In the genomic region with DNA sequence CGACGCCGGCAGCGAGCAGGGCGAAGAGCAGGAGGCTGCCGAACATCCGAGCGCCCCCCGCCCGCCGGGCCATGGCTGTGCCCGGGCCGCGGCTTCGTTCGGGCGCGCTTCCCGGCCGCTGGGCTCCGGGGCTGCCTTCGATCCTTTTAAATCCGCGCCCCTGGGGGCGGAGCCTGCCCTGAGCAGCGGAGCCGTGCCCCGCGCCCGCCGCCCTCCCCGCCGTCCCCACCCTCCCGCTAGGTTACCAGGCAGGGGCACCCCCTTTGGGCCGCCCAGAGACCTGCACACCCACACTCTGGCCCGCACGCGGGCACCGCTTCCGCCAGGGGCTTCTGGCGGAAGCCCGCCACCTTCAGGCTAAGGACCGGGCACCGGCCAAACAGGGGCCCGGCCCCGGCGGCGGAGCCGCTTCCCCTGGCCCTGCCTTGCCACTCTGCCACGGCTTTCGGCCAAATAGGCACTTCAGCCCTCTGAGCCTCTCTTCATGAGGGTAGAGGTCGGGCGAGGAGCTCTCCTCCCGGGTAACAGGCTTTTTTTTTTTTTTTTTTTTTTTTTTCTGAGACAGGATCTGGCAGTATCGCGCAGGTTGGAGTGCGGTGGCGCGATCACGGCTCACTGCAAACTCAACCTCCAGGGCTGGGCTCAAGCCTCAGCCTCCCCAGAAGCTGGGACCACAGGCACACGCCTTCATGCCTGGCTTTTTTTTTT, we compare ENCODE assay signal across 1 cellular context.
TF ChIP-seq lines count a peak whose summit lies in the region.

A gene with protein sequence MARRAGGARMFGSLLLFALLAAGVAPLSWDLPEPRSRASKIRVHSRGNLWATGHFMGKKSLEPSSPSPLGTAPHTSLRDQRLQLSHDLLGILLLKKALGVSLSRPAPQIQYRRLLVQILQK (minus strand): TSS at position 120 of the 708 bp plus-strand sequence. CDS start 47 bp downstream, at position 73.

TF ChIP-seq in HepG2, 621 proteins besides CTCF, POLR2A, EP300 and RAD21 (continued from another document and continues in another):
- TF ChIP-seq, protein P1, sequence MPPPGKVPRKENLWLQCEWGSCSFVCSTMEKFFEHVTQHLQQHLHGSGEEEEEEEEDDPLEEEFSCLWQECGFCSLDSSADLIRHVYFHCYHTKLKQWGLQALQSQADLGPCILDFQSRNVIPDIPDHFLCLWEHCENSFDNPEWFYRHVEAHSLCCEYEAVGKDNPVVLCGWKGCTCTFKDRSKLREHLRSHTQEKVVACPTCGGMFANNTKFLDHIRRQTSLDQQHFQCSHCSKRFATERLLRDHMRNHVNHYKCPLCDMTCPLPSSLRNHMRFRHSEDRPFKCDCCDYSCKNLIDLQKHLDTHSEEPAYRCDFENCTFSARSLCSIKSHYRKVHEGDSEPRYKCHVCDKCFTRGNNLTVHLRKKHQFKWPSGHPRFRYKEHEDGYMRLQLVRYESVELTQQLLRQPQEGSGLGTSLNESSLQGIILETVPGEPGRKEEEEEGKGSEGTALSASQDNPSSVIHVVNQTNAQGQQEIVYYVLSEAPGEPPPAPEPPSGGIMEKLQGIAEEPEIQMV (CRISPR knock-in tag; IDR thresholded peaks at IDR 0.05; ENCODE audit: low read depth), result no peak
- TF ChIP-seq THAP11 (CRISPR knock-in tag; IDR thresholded peaks at IDR 0.05) (peak; percentile 58), ZNF530 (CRISPR knock-in tag; IDR thresholded peaks at IDR 0.05; ENCODE audit: low read depth) (no peak), GABPB1 (CRISPR knock-in tag; IDR thresholded peaks at IDR 0.05) (peak; percentile 83), ETV6 (CRISPR knock-in tag; conservative IDR thresholded peaks at IDR 0.05) (no peak), PHF8 (CRISPR knock-in tag; IDR thresholded peaks at IDR 0.05) (peak; percentile 48; the same call in 1 of the 2 replicates), ZNF563 (CRISPR knock-in tag; IDR thresholded peaks at IDR 0.05) (0 out of 2 replicates have a peak, but pooled peaks have one; percentile 41), CEBPB (IDR thresholded peaks at IDR 0.05; ENCODE audit: borderline replicate concordance, low read depth, low read length) (no peak), ZNF446 (CRISPR knock-in tag; IDR thresholded peaks at IDR 0.05) (0 out of 2 replicates have a peak, but pooled peaks have one; percentile 56), TP53 (CRISPR knock-in tag; conservative IDR thresholded peaks at IDR 0.05) (no peak), RFX1 (IDR thresholded peaks at IDR 0.05) (no peak), ZNF75D (CRISPR knock-in tag; IDR thresholded peaks at IDR 0.05; ENCODE audit: borderline replicate concordance) (no peak), ZBTB1 (CRISPR knock-in tag; IDR thresholded peaks at IDR 0.05; ENCODE audit: borderline replicate concordance) (no peak), RXRA (CRISPR knock-in tag; IDR thresholded peaks at IDR 0.05) (no peak), AKAP8 (CRISPR knock-in tag; IDR thresholded peaks at IDR 0.05) (peak; percentile 66; the same call in 1 of the 2 replicates), ZNF30 (CRISPR knock-in tag; IDR thresholded peaks at IDR 0.05) (no peak), HNRNPL (IDR thresholded peaks at IDR 0.05; ENCODE audit: low read depth, low read length) (peak; percentile 95), ZNF879 (CRISPR knock-in tag; IDR thresholded peaks at IDR 0.05) (no peak), MAFG (CRISPR knock-in tag; IDR thresholded peaks at IDR 0.05) (no peak), ZNF839 (CRISPR knock-in tag; IDR thresholded peaks at IDR 0.05; ENCODE audit: borderline replicate concordance) (no peak), HNRNPK (IDR thresholded peaks at IDR 0.05; ENCODE audit: low read depth, low read length, poor library complexity, severe bottlenecking) (no peak)
- TF ChIP-seq, protein P2, sequence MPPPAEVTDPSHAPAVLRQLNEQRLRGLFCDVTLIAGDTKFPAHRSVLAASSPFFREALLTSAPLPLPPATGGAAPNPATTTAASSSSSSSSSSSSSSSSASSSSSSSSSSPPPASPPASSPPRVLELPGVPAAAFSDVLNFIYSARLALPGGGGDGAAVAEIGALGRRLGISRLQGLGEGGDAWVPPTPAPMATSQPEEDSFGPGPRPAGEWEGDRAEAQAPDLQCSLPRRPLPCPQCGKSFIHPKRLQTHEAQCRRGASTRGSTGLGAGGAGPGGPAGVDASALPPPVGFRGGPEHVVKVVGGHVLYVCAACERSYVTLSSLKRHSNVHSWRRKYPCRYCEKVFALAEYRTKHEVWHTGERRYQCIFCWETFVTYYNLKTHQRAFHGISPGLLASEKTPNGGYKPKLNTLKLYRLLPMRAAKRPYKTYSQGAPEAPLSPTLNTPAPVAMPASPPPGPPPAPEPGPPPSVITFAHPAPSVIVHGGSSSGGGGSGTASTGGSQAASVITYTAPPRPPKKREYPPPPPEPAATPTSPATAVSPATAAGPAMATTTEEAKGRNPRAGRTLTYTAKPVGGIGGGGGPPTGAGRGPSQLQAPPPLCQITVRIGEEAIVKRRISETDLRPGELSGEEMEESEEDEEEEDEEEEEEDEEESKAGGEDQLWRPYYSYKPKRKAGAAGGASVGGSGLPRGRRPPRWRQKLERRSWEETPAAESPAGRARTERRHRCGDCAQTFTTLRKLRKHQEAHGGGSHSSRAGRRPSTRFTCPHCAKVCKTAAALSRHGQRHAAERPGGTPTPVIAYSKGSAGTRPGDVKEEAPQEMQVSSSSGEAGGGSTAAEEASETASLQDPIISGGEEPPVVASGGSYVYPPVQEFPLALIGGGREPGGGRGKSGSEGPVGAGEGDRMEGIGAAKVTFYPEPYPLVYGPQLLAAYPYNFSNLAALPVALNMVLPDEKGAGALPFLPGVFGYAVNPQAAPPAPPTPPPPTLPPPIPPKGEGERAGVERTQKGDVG (CRISPR knock-in tag; IDR thresholded peaks at IDR 0.05; ENCODE audit: borderline replicate concordance), result no peak
- TF ChIP-seq, protein P3, sequence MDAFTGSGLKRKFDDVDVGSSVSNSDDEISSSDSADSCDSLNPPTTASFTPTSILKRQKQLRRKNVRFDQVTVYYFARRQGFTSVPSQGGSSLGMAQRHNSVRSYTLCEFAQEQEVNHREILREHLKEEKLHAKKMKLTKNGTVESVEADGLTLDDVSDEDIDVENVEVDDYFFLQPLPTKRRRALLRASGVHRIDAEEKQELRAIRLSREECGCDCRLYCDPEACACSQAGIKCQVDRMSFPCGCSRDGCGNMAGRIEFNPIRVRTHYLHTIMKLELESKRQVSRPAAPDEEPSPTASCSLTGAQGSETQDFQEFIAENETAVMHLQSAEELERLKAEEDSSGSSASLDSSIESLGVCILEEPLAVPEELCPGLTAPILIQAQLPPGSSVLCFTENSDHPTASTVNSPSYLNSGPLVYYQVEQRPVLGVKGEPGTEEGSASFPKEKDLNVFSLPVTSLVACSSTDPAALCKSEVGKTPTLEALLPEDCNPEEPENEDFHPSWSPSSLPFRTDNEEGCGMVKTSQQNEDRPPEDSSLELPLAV (CRISPR knock-in tag; conservative IDR thresholded peaks at IDR 0.05; ENCODE audit: low read depth), result no peak
- TF ChIP-seq, protein P4, sequence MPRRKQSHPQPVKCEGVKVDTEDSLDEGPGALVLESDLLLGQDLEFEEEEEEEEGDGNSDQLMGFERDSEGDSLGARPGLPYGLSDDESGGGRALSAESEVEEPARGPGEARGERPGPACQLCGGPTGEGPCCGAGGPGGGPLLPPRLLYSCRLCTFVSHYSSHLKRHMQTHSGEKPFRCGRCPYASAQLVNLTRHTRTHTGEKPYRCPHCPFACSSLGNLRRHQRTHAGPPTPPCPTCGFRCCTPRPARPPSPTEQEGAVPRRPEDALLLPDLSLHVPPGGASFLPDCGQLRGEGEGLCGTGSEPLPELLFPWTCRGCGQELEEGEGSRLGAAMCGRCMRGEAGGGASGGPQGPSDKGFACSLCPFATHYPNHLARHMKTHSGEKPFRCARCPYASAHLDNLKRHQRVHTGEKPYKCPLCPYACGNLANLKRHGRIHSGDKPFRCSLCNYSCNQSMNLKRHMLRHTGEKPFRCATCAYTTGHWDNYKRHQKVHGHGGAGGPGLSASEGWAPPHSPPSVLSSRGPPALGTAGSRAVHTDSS (CRISPR knock-in tag; conservative IDR thresholded peaks at IDR 0.05), result no peak
- TF ChIP-seq, protein P5, sequence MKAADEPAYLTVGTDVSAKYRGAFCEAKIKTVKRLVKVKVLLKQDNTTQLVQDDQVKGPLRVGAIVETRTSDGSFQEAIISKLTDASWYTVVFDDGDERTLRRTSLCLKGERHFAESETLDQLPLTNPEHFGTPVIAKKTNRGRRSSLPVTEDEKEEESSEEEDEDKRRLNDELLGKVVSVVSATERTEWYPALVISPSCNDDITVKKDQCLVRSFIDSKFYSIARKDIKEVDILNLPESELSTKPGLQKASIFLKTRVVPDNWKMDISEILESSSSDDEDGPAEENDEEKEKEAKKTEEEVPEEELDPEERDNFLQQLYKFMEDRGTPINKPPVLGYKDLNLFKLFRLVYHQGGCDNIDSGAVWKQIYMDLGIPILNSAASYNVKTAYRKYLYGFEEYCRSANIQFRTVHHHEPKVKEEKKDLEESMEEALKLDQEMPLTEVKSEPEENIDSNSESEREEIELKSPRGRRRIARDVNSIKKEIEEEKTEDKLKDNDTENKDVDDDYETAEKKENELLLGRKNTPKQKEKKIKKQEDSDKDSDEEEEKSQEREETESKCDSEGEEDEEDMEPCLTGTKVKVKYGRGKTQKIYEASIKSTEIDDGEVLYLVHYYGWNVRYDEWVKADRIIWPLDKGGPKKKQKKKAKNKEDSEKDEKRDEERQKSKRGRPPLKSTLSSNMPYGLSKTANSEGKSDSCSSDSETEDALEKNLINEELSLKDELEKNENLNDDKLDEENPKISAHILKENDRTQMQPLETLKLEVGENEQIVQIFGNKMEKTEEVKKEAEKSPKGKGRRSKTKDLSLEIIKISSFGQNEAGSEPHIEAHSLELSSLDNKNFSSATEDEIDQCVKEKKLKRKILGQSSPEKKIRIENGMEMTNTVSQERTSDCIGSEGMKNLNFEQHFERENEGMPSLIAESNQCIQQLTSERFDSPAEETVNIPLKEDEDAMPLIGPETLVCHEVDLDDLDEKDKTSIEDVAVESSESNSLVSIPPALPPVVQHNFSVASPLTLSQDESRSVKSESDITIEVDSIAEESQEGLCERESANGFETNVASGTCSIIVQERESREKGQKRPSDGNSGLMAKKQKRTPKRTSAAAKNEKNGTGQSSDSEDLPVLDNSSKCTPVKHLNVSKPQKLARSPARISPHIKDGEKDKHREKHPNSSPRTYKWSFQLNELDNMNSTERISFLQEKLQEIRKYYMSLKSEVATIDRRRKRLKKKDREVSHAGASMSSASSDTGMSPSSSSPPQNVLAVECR (CRISPR knock-in tag; IDR thresholded peaks at IDR 0.05; ENCODE audit: borderline replicate concordance), result peak; percentile 48; the same call in 1 of the 2 replicates
- TF ChIP-seq, protein P6, sequence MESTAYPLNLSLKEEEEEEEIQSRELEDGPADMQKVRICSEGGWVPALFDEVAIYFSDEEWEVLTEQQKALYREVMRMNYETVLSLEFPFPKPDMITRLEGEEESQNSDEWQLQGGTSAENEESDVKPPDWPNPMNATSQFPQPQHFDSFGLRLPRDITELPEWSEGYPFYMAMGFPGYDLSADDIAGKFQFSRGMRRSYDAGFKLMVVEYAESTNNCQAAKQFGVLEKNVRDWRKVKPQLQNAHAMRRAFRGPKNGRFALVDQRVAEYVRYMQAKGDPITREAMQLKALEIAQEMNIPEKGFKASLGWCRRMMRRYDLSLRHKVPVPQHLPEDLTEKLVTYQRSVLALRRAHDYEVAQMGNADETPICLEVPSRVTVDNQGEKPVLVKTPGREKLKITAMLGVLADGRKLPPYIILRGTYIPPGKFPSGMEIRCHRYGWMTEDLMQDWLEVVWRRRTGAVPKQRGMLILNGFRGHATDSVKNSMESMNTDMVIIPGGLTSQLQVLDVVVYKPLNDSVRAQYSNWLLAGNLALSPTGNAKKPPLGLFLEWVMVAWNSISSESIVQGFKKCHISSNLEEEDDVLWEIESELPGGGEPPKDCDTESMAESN (CRISPR knock-in tag; conservative IDR thresholded peaks at IDR 0.05), result no peak
- TF ChIP-seq, protein P7, sequence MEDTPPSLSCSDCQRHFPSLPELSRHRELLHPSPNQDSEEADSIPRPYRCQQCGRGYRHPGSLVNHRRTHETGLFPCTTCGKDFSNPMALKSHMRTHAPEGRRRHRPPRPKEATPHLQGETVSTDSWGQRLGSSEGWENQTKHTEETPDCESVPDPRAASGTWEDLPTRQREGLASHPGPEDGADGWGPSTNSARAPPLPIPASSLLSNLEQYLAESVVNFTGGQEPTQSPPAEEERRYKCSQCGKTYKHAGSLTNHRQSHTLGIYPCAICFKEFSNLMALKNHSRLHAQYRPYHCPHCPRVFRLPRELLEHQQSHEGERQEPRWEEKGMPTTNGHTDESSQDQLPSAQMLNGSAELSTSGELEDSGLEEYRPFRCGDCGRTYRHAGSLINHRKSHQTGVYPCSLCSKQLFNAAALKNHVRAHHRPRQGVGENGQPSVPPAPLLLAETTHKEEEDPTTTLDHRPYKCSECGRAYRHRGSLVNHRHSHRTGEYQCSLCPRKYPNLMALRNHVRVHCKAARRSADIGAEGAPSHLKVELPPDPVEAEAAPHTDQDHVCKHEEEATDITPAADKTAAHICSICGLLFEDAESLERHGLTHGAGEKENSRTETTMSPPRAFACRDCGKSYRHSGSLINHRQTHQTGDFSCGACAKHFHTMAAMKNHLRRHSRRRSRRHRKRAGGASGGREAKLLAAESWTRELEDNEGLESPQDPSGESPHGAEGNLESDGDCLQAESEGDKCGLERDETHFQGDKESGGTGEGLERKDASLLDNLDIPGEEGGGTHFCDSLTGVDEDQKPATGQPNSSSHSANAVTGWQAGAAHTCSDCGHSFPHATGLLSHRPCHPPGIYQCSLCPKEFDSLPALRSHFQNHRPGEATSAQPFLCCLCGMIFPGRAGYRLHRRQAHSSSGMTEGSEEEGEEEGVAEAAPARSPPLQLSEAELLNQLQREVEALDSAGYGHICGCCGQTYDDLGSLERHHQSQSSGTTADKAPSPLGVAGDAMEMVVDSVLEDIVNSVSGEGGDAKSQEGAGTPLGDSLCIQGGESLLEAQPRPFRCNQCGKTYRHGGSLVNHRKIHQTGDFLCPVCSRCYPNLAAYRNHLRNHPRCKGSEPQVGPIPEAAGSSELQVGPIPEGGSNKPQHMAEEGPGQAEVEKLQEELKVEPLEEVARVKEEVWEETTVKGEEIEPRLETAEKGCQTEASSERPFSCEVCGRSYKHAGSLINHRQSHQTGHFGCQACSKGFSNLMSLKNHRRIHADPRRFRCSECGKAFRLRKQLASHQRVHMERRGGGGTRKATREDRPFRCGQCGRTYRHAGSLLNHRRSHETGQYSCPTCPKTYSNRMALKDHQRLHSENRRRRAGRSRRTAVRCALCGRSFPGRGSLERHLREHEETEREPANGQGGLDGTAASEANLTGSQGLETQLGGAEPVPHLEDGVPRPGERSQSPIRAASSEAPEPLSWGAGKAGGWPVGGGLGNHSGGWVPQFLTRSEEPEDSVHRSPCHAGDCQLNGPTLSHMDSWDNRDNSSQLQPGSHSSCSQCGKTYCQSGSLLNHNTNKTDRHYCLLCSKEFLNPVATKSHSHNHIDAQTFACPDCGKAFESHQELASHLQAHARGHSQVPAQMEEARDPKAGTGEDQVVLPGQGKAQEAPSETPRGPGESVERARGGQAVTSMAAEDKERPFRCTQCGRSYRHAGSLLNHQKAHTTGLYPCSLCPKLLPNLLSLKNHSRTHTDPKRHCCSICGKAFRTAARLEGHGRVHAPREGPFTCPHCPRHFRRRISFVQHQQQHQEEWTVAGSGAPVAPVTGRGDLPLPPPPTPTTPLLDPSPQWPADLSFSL (CRISPR knock-in tag; IDR thresholded peaks at IDR 0.05), result no peak
- TF ChIP-seq, protein P8, sequence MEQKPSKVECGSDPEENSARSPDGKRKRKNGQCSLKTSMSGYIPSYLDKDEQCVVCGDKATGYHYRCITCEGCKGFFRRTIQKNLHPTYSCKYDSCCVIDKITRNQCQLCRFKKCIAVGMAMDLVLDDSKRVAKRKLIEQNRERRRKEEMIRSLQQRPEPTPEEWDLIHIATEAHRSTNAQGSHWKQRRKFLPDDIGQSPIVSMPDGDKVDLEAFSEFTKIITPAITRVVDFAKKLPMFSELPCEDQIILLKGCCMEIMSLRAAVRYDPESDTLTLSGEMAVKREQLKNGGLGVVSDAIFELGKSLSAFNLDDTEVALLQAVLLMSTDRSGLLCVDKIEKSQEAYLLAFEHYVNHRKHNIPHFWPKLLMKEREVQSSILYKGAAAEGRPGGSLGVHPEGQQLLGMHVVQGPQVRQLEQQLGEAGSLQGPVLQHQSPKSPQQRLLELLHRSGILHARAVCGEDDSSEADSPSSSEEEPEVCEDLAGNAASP (CRISPR knock-in tag; IDR thresholded peaks at IDR 0.05; ENCODE audit: borderline replicate concordance), result no peak
